In genomic region chr2:235665656-235666239, GRCh38 we compare ENCODE assay signal across 8 cellular contexts.
DNase-seq lines count a peak whose midpoint lies in the region; FAIRE-seq and TF ChIP-seq lines count a peak whose summit lies in the region.

No MANE protein-coding gene starts in this region.

- intact Hi-C loops in ovary (cut with DNase I) (loop anchor here in 1 of 4 donors (10.0 kb wide), 1 partner anchor 71 kb away; no protein-coding TSS in a partner anchor), thyroid gland (cut with DNase I) (no loop called here)

- DNase-seq in DMS 273 (lab: John Stamatoyannopoulos, UW; ENCODE audit: unreplicated experiment) (peak; percentile 84), NCI-H526 (lab: John Stamatoyannopoulos, UW) (peak; percentile 43 to 61), epithelial cell of proximal tubule (ENCODE audit: low read depth) (no peak), ovary (peak in 3 of 5 donors; percentile 24 to 45 (median 34)), HTR-8/SVneo (ENCODE audit: insufficient read length, low spot score) (no peak), MG63 (no peak), NCI-H748 treated with DMSO at 0.1 percent for 48 hours (lab: John Stamatoyannopoulos, UW) (no peak), thyroid gland (no peak)

- no peaks in the 10 kb centered on the region for H3K9me3 ChIP-seq in ovary
- H3K9me3 ChIP-seq in MG63: no peaks in the 10 kb centered on the region
- no peaks in the 10 kb centered on the region for H3K9me3 ChIP-seq in thyroid gland

- H3K4me1 ChIP-seq in ovary (ENCODE audit: insufficient read depth) (peaks cover 21% of the 10 kb centered on the region), thyroid gland (peaks cover 7 to 20% of the 10 kb centered on the region in 2 donors)

- no peak for TF ChIP-seq CTCF in epithelial cell of proximal tubule (conservative IDR thresholded peaks at IDR 0.05; ENCODE audit: low read depth, low read length)
- TF ChIP-seq CTCF in ovary (IDR thresholded peaks at IDR 0.05): no peak
- TF ChIP-seq CTCF in thyroid gland (IDR thresholded peaks at IDR 0.05): no peak

- FAIRE-seq in HTR-8/SVneo (lab: Jason Lieb, UNC): no peak

- TF ChIP-seq POLR2A in ovary (IDR thresholded peaks at IDR 0.05): no peak
- TF ChIP-seq POLR2A in thyroid gland (IDR thresholded peaks at IDR 0.05): no peak

- H3K36me3 ChIP-seq in ovary (no peaks in the 10 kb centered on the region), MG63 (no peaks in the 10 kb centered on the region), thyroid gland (no peaks in the 10 kb centered on the region)

- no peak for TF ChIP-seq EP300 in ovary (IDR thresholded peaks at IDR 0.05)

- H3K4me3 ChIP-seq in epithelial cell of proximal tubule (ENCODE audit: low read depth, low read length) (peak overlapping the region; percentile 32), ovary (no peak overlapping the region), MG63 (no peak overlapping the region), thyroid gland (replicated peaks in 1 of 3) (peak overlapping the region in 1 of 3 donors; percentile 14)

- WGBS in ovary, 3 donors: 3% methylated on average over 13 of the region's 13 CpGs
- 12 to 18% methylated on average over 10 to 13 of the region's 13 CpGs for WGBS in thyroid gland, 2 donors

- H3K27me3 ChIP-seq in ovary (no peaks in the 10 kb centered on the region), MG63 (no peaks in the 10 kb centered on the region), thyroid gland (no peaks in the 10 kb centered on the region)

- H3K27ac ChIP-seq in ovary: no peak overlapping the region
- no peak overlapping the region for H3K27ac ChIP-seq in thyroid gland

Comparison
In these comparisons a context has a peak if more than half of its experiments do, and no peak if none do; other contexts are left out.
1. DNase-seq: peak in DMS 273 (single experiment), NCI-H526 (2 of 2) and ovary (3 of 5); none in epithelial cell of proximal tubule (single experiment), HTR-8/SVneo (single experiment), MG63 (single experiment), NCI-H748 treated with DMSO at 0.1 percent for 48 hours (single experiment) and thyroid gland (0 of 2).